ENCODE assay signal across 22 cellular contexts in the genomic region with DNA sequence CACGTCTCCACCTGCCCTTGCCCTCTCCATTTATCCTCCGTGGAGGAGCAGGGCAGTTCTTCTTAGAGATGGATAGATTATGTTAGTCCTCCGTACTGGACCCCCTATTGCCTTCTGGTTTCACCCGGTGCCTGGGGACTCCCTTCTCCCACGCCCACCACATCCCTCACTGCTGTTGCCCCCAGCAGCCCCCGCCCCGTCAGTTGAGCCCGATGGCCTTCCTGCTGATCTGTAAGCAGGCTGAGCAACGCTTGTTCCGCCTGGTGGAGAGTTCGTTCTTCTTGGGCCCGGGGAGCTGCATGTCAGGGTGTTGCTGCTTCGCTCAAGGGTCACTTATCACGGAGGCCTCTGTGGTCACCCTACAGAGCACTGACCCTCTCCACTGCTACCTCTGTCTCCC. TPM values are rescaled to one million over a fixed set of nuclear protein-coding genes. Genes with fewer than 3 reads are reported as not detected.
"Had no signal": no experiment of that assay in that cellular context is flagged by ENCODE, and none has a peak within 500 bp of the region (broad histone marks: within the 10 kb centered on the region; RNA-seq: fewer than 3 reads in every experiment).

No MANE protein-coding gene starts in this region.

- H3K27ac Mint-ChIP-seq: IgD-negative memory B cell had no signal

- H3K4me2 ChIP-seq: KMS-11, SK-N-SH had no signal

- H3K4me1 Mint-ChIP-seq: IgD-negative memory B cell had no signal

- H3K9me3 ChIP-seq: SK-N-SH had no signal

- H3K4me3 ChIP-seq: K562 had no signal

- H3K9ac ChIP-seq: KMS-11, SK-N-SH had no signal

- DNase-seq: Kasumi-1, MM.1S, NCI-H1092 treated with DMSO at 0.1 percent for 48 hours, NCI-H1436, NCI-H187, NCI-H2029, NCI-H2081 treated with DMSO at 0.1 percent for 48 hours, NCI-H2171, NCI-H226, NCI-H446, NCI-H510A, NCI-H524 treated with DMSO at 0.1 percent for 48 hours, NCI-H69, NCI-H774, RPMI8226, SHP77, SK-N-SH had no signal

- ATAC-seq: K562 had no signal

- FAIRE-seq: K562, RCC 7860 had no signal

- H3K9me3 Mint-ChIP-seq: IgD-negative memory B cell had no signal

- H3K36me3 Mint-ChIP-seq: IgD-negative memory B cell had no signal

- H3K27ac ChIP-seq: KMS-11 had no signal

- H3K4me3 Mint-ChIP-seq: IgD-negative memory B cell had no signal

RNA-seq across cellular contexts. Expression of a gene that starts 34.2 kb away (rescaled TPM):
- total RNA-seq: M059J had no signal
- polyA plus RNA-seq: IgD-negative memory B cell had no signal

RNA-seq across cellular contexts. Expression of a gene that starts 46.1 kb away (rescaled TPM):
- total RNA-seq: M059J had no signal
